ENCODE assay signal across 24 cellular contexts in genomic region chr22:46666577-46667244, GRCh38. TPM values are rescaled to one million over a fixed set of nuclear protein-coding genes. Genes with fewer than 3 reads are reported as not detected.
DNase-seq lines count a peak whose midpoint lies in the region; ATAC-seq, FAIRE-seq and TF ChIP-seq lines count a peak whose summit lies in the region.
"Had no signal": no experiment of that assay in that cellular context is flagged by ENCODE, and none has a peak within 500 bp of the region (broad histone marks: within the 10 kb centered on the region; RNA-seq: fewer than 3 reads in every experiment).

No MANE protein-coding gene starts in this region.

- no peak for TF ChIP-seq POLR2A in H1 (IDR thresholded peaks at IDR 0.05; ENCODE audit: control extremely low read depth in 1 of 2, low read depth in 2 of 2, low read length in 2 of 2)

- no peak overlapping the region for H2BK15ac ChIP-seq in H1 (ENCODE audit: low read length)

- no peak overlapping the region for H2AK5ac ChIP-seq in H1 (ENCODE audit: low read depth, low read length)

- no peak overlapping the region for H3K56ac ChIP-seq in H1 (replicated peaks; ENCODE audit: insufficient read length, low read depth, low read length)

- no peaks in the 10 kb centered on the region for H3K79me1 ChIP-seq in H1 (ENCODE audit: low read depth, low read length)

- no peaks in the 10 kb centered on the region for H3K23me2 ChIP-seq in H1 (ENCODE audit: low read depth, low read length)

- no peak for FAIRE-seq in H1 (lab: Jason Lieb, UNC)
- FAIRE-seq in kidney (lab: Jason Lieb, UNC) = no peak
- FAIRE-seq: A549, D721Med, GM12891, GM18507 had no signal

- no peak; a peak in 1 of 4 replicates for TF ChIP-seq RAD21 in H1 (IDR thresholded peaks at IDR 0.05 in 1 of 2, conservative IDR thresholded peaks at IDR 0.05 in 1 of 2; ENCODE audit: low read depth in 2 of 2, low read length in 2 of 2)

- TF ChIP-seq EP300 in H1 (IDR thresholded peaks at IDR 0.05; ENCODE audit: borderline replicate concordance in 1 of 2, low read depth in 2 of 2, low read length in 2 of 2) = no peak

- H3K27me3 ChIP-seq in right cardiac atrium (ENCODE audit: control insufficient read depth, insufficient read depth) = no peaks in the 10 kb centered on the region
- no peaks in the 10 kb centered on the region for H3K27me3 ChIP-seq in H7 (ENCODE audit: control insufficient read depth, insufficient read depth, low read length)
- no peaks in the 10 kb centered on the region for H3K27me3 ChIP-seq in H1 (replicated peaks in 1 of 4; ENCODE audit: control insufficient read depth in 3 of 4, extremely low read depth in 1 of 4, insufficient read depth in 3 of 4, low read length in 3 of 4)
- H3K27me3 ChIP-seq: BE2C; BLaER1 treated with 17β-estradiol and CSF1 and Interleukin-3, amounts not matched to agents 10 nM and 100 nM had no signal

- 96% methylated on average over 17 of the region's 17 CpGs for WGBS in right cardiac atrium
- 91% methylated on average over 15 of the region's 17 CpGs; no CpG with 5 or more reads in 1 of the 2 experiments for WGBS in H1 (ENCODE audit: extremely low coverage in 1 of 2, insufficient coverage in 1 of 2, insufficient read length in 1 of 2, insufficient replicate concordance in 2 of 2, low coverage in 1 of 2, low lambda C conversion rate in 2 of 2, missing lambda C conversion rate in 1 of 2), 2 experiments

- no peak overlapping the region for H2BK12ac ChIP-seq in H1 (ENCODE audit: low read depth, low read length)

- H3K18ac ChIP-seq in H1 (ENCODE audit: extremely low read depth, low read length) = no peak overlapping the region

- H4K5ac ChIP-seq in H1 (ENCODE audit: insufficient read length, low read depth, low read length) = no peak overlapping the region

- no peak overlapping the region for H2AFZ ChIP-seq in H1 (ENCODE audit: low read length)

- H4K8ac ChIP-seq in H1 (ENCODE audit: extremely low read depth, insufficient read depth, low read length) = no peak overlapping the region

- no peak overlapping the region for H3K14ac ChIP-seq in H1 (ENCODE audit: insufficient read length)

- CTCF ChIA-PET in H1 (lab: Charles Lee; ENCODE audit: partially characterized antibody) = interaction anchor here (0.9 to 1.4 kb wide), 2 partner anchors 15 to 58 kb away, joined by 3 to 5 read pairs; no protein-coding TSS in a partner anchor

- H3K9me3 ChIP-seq in right cardiac atrium (ENCODE audit: control insufficient read depth, low read length) (no peaks in the 10 kb centered on the region), H1 (ENCODE audit: insufficient read depth in 2 of 2, low read depth in 1 of 2, low read length in 1 of 2) (no peaks in the 10 kb centered on the region), kidney (ENCODE audit: control insufficient read depth in 1 of 2, low read length in 2 of 2) (no peaks in the 10 kb centered on the region)
- H3K9me3 ChIP-seq: A549; BE2C; BLaER1 treated with 17β-estradiol and CSF1 and Interleukin-3, amounts not matched to agents 10 nM and 100 nM; HAP-1 had no signal

- intact Hi-C loops in right cardiac atrium (cut with DNase I) = loop anchor here in 1 of 4 donors (5.0 kb wide), 1 partner anchor 104 kb away; no protein-coding TSS in a partner anchor
- intact Hi-C loops in cardiac septum (cut with DNase I) = no loop called here
- intact Hi-C loops in kidney (cut with DNase I) = no loop called here

- H3K4me3 ChIP-seq in right cardiac atrium (ENCODE audit: low read length) = no peak overlapping the region
- no peak overlapping the region for H3K4me3 ChIP-seq in H7 (ENCODE audit: insufficient read depth, low read depth, low read length)
- H3K4me3 ChIP-seq in H1 (ENCODE audit: extremely low read depth in 1 of 4, insufficient read depth in 2 of 4, low read depth in 3 of 4, low read length in 4 of 4) = no peak overlapping the region
- H3K4me3 ChIP-seq in kidney (ENCODE audit: low read length in 2 of 2) = no peak overlapping the region
- H3K4me3 ChIP-seq: A549; BLaER1 treated with 17β-estradiol and CSF1 and Interleukin-3, amounts not matched to agents 10 nM and 100 nM; HAP-1 had no signal

- H3K79me2 ChIP-seq in H1 (ENCODE audit: control insufficient read depth in 1 of 2, insufficient read depth in 2 of 2, low read length in 2 of 2) = no peaks in the 10 kb centered on the region

- no peak overlapping the region for H3K9ac ChIP-seq in H1 (replicated peaks in 1 of 4; ENCODE audit: extremely low read depth in 1 of 4, low read depth in 3 of 4, low read length in 3 of 4)
- no peak overlapping the region for H3K9ac ChIP-seq in kidney (ENCODE audit: low read length in 2 of 2)

- TF ChIP-seq CTCF in H1 (IDR thresholded peaks at IDR 0.05; ENCODE audit: control extremely low read depth in 1 of 3, insufficient read depth in 1 of 3, low read depth in 1 of 3, low read length in 3 of 3) (peak; percentile 5 to 30 (median 25); a peak in 2 of 4 replicates), kidney (IDR thresholded peaks at IDR 0.05; ENCODE audit: borderline replicate concordance, extremely low read depth, insufficient read depth) (no peak)

- H3K27ac ChIP-seq in right cardiac atrium (ENCODE audit: low read length) = no peak overlapping the region
- H3K27ac ChIP-seq in H1 (ENCODE audit: low read depth, low read length) = no peak overlapping the region
- no peak overlapping the region for H3K27ac ChIP-seq in kidney (ENCODE audit: low read depth in 2 of 2, low read length in 2 of 2)
- no peak overlapping the region for H3K27ac ChIP-seq in caudate nucleus (ENCODE audit: low read depth, low read length)
- H3K27ac ChIP-seq: A549; BLaER1 treated with 17β-estradiol and CSF1 and Interleukin-3, amounts not matched to agents 10 nM and 100 nM had no signal

- H3K4ac ChIP-seq in H1 (replicated peaks; ENCODE audit: insufficient read length, low read depth, low read length) = no peak overlapping the region

- no peak overlapping the region for H2BK20ac ChIP-seq in H1 (ENCODE audit: low read length)

- H3K36me3 ChIP-seq in H7 (replicated peaks; ENCODE audit: control insufficient read depth, insufficient read depth, low read length) (no peaks in the 10 kb centered on the region), H1 (ENCODE audit: control insufficient read depth in 2 of 4, insufficient read depth in 4 of 4, low read length in 3 of 4) (no peaks in the 10 kb centered on the region), kidney (ENCODE audit: control insufficient read depth in 1 of 2, insufficient read depth in 2 of 2, low read length in 2 of 2) (peaks cover 7 to 27% of the 10 kb centered on the region in 2 donors)
- H3K36me3 ChIP-seq: HAP-1 had no signal

- no peak overlapping the region for H3K4me2 ChIP-seq in H1 (ENCODE audit: insufficient read depth in 1 of 2, low read depth in 2 of 2, low read length in 2 of 2)
- H3K4me2 ChIP-seq: A549 had no signal

- peaks cover 0 to 4% of the 10 kb centered on the region in 2 experiments for H4K20me1 ChIP-seq in H1 (replicated peaks in 1 of 2; ENCODE audit: control insufficient read depth in 1 of 2, insufficient read depth in 2 of 2, low read length in 2 of 2)

- no peak overlapping the region for H4K91ac ChIP-seq in H1 (replicated peaks; ENCODE audit: insufficient read length, low read length)

- no peak overlapping the region for H2BK5ac ChIP-seq in H1 (ENCODE audit: low read depth, low read length)

- H2BK120ac ChIP-seq in H1 (replicated peaks; ENCODE audit: low read depth, low read length) = no peak overlapping the region

- no peak overlapping the region for H3K23ac ChIP-seq in H1 (ENCODE audit: insufficient read length)

- DNase-seq in right cardiac atrium (peak; percentile 9 to 43 (median 25)), cardiac septum (ENCODE audit: low spot score) (no peak), H7 (peak; percentile 74), H1 (ENCODE audit: low read depth in 1 of 2, low spot score in 2 of 2) (no peak), kidney (peak; percentile 66), caudate nucleus (lab: John Stamatoyannopoulos, UW) (no peak)
- DNase-seq: 8988T; ACHN; AML-193; BE2C; CD4-positive, alpha-beta T cell; CD8-positive, alpha-beta memory T cell; DMS 273 treated with DMSO at 0.1 percent for 48 hours; DMS79; EL; GF-D8; GOT3 had no signal

- H3K4me1 ChIP-seq in right cardiac atrium (ENCODE audit: control insufficient read depth, insufficient read depth, low read length) (no peaks in the 10 kb centered on the region), H1 (replicated peaks in 1 of 4; ENCODE audit: control insufficient read depth in 3 of 4, insufficient read depth in 4 of 4, low read length in 3 of 4) (no peaks in the 10 kb centered on the region; a peak in 1 of 7 replicates), kidney (ENCODE audit: control insufficient read depth in 1 of 2, insufficient read depth in 1 of 2, low read depth in 1 of 2, low read length in 2 of 2) (no peaks in the 10 kb centered on the region)
- H3K4me1 ChIP-seq: HAP-1 had no signal

- ATAC-seq in right cardiac atrium (no peak), GM21723 (IDR thresholded peaks at IDR 0.05; ENCODE audit: unreplicated experiment) (no peak)
- ATAC-seq: A549 had no signal

- POLR2A ChIA-PET in H1 (lab: Charles Lee; ENCODE audit: partially characterized antibody) = interaction anchor here (1.6 kb wide), 1 partner anchor 15 kb away, joined by 4 read pairs; no protein-coding TSS in a partner anchor

TF ChIP-seq in H1, 55 proteins besides CTCF, POLR2A, EP300 and RAD21 (continues in another document):
- TF ChIP-seq PHF8 (conservative IDR thresholded peaks at IDR 0.05; ENCODE audit: low read depth, low read length) = no peak
- TF ChIP-seq HDAC6 (IDR thresholded peaks at IDR 0.05; ENCODE audit: low read depth, low read length) = no peak
- no peak for TF ChIP-seq USF2 (IDR thresholded peaks at IDR 0.05; ENCODE audit: low read length)

RNA-seq across cellular contexts. Expression of gene GRAMD4, which starts 46.5 kb away (rescaled TPM):
- total RNA-seq in right cardiac atrium (100 to 1,000 TPM in 1 of 4 donors, 10 to 100 TPM in 3; 74.3 to 106 (median 88.5) TPM), cardiac septum (64.8 TPM), kidney (58.2 TPM)
- polyA plus RNA-seq in right cardiac atrium (31.6 TPM), H1 (2011; rRNA removed) (7.9 and 8.6 TPM in 2 replicates), kidney (ENCODE audit: insufficient read depth, low read depth, low replicate concordance) (12.1 TPM)
- total RNA-seq in H7 (2014; rRNA removed; shearing (Covaris generic)) = 17.1 and 18.9 TPM in 2 replicates
- 20.5 and 25.6 TPM in 2 replicates for total RNA-seq in H1 (2021; fragmentation: NEBNext Ultra II Directional; extraction: Animal tissue kit (Norgen Biotek cat#: 25700))
- polyA plus RNA-seq in H1 (2011; cell fraction: cytosol; rRNA removed) = 9.2 TPM
- 18.3 TPM for polyA plus RNA-seq in H1 (2011; cell fraction: nucleus; rRNA removed)
- 14.3 to 23.8 TPM (median 16.0 TPM) in 4 replicates for polyA plus RNA-seq in H1 (2012, experiment 1 of 2)
- 5.4 TPM for polyA plus RNA-seq in H1 (2012, experiment 2 of 2)
- polyA plus RNA-seq in H1 (2013, experiment 1 of 2) = 10.3 TPM
- 9.8 TPM for polyA plus RNA-seq in H1 (2013, experiment 2 of 2)
- polyA minus RNA-seq in H1 (2011; rRNA and poly(A)+ RNA removed) = 12.8 and 15.9 TPM in 2 replicates
- 8.7 TPM for polyA minus RNA-seq in H1 (2011; cell fraction: cytosol; rRNA and poly(A)+ RNA removed)
- polyA minus RNA-seq in H1 (2011; cell fraction: nucleus; rRNA and poly(A)+ RNA removed) = 8.7 TPM

Comparison
In these comparisons a context has a peak if more than half of its experiments do, and no peak if none do; other contexts are left out.
1. DNase-seq: peak in right cardiac atrium (3 of 3), H7 (single experiment) and kidney (single experiment); none in cardiac septum (single experiment), H1 (0 of 2) and caudate nucleus (0 of 61).